26 cellular contexts compared by ENCODE assay signal in the genomic region with DNA sequence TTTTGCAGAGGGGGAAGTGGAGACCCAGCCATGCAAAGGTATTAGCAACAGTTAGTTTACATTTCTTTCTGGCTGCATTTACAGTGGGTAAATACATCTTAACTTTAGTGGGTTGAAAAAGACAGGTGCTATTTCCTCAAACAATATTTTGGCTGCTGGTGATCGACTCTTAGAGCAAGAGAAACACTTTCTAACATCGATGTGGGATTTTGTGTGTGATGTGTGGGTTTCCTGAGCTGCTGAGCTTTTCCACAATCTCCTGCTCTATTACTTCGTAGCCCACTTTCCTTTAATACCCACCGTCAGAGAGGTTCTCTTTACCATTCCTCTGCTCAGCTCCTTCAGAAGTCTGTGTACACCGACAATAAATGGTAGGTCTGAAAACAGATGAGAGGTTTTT.
DNase-seq lines count a peak whose midpoint lies in the region; ATAC-seq and TF ChIP-seq lines count a peak whose summit lies in the region.
"Had no signal": no experiment of that assay in that cellular context is flagged by ENCODE, and none has a peak within 500 bp of the region (broad histone marks: within the 10 kb centered on the region; RNA-seq: fewer than 3 reads in every experiment).

No MANE protein-coding gene starts in this region.

- H3K9me3 Mint-ChIP-seq in stimulated activated naive CD8-positive, alpha-beta T cell treated with anti-CD3 and anti-CD28 coated beads, Interleukin-15, Interleukin-2, amounts not matched to agents 100 ng/mL and 50 ng/mL, for 24 hours = peaks cover 3% of the 10 kb centered on the region
- no peaks in the 10 kb centered on the region for H3K9me3 Mint-ChIP-seq in HFFc6

- peaks cover 75% of the 10 kb centered on the region for H3K4me1 Mint-ChIP-seq in stimulated activated naive CD8-positive, alpha-beta T cell treated with anti-CD3 and anti-CD28 coated beads, Interleukin-15, Interleukin-2, amounts not matched to agents 100 ng/mL and 50 ng/mL, for 24 hours (ENCODE audit: low read depth)
- H3K4me1 Mint-ChIP-seq in HFFc6 (ENCODE audit: low read depth) = peaks cover 36% of the 10 kb centered on the region

- peak overlapping the region; percentile 31 for H3K27ac Mint-ChIP-seq in stimulated activated naive CD8-positive, alpha-beta T cell treated with anti-CD3 and anti-CD28 coated beads, Interleukin-15, Interleukin-2, amounts not matched to agents 100 ng/mL and 50 ng/mL, for 24 hours
- H3K27ac Mint-ChIP-seq in HFFc6 = no peak overlapping the region
- H3K27ac Mint-ChIP-seq: progenitor cell of endocrine pancreas, WTC11 had no signal

- H3K36me3 Mint-ChIP-seq in stimulated activated naive CD8-positive, alpha-beta T cell treated with anti-CD3 and anti-CD28 coated beads, Interleukin-15, Interleukin-2, amounts not matched to agents 100 ng/mL and 50 ng/mL, for 24 hours (ENCODE audit: low read depth) = no peaks in the 10 kb centered on the region
- no peaks in the 10 kb centered on the region; the same call in 1 of the 2 replicates for H3K36me3 Mint-ChIP-seq in HFFc6 (ENCODE audit: low read depth)
- H3K36me3 Mint-ChIP-seq: WTC11 had no signal

- H3K27me3 Mint-ChIP-seq in stimulated activated naive CD8-positive, alpha-beta T cell treated with anti-CD3 and anti-CD28 coated beads, Interleukin-15, Interleukin-2, amounts not matched to agents 100 ng/mL and 50 ng/mL, for 24 hours = no peaks in the 10 kb centered on the region
- H3K27me3 Mint-ChIP-seq in HFFc6 (ENCODE audit: insufficient read depth) = peaks cover 4% of the 10 kb centered on the region
- H3K27me3 Mint-ChIP-seq: progenitor cell of endocrine pancreas had no signal

- TF ChIP-seq CTCF in HFFc6 (IDR thresholded peaks at IDR 0.05) = no peak

- no peak for ATAC-seq in stimulated activated naive CD8-positive, alpha-beta T cell treated with anti-CD3 and anti-CD28 coated beads, Interleukin-15, Interleukin-2, amounts not matched to agents 100 U/mL and 50 U/mL, for 24 hours
- ATAC-seq: gastrocnemius medialis, left cardiac atrium, right lobe of liver, WTC11 had no signal

- no peak for DNase-seq in stimulated activated naive CD8-positive, alpha-beta T cell treated with anti-CD3 and anti-CD28 coated beads, Interleukin-15, Interleukin-2, amounts not matched to agents 100 U/mL and 50 U/mL, for 24 hours
- DNase-seq in NAMALWA (ENCODE audit: low spot score) (peak; percentile 17), HFFc6 (no peak), NOMO-1 treated with dmso at 0.1 percent for 144 hours (lab: John Stamatoyannopoulos, UW; ENCODE audit: unreplicated experiment) (no peak), medulla oblongata (ENCODE audit: extremely low spot score) (no peak)
- peak; percentile 22 for DNase-seq in central memory CD4-positive, alpha-beta T cell
- DNase-seq: activated CD4-positive, alpha-beta T cell treated with anti-CD3 and anti-CD28 coated beads, Interleukin-2, amount 50 U/mL, for 48 hours; caudate nucleus; dermis blood vessel endothelial cell; DMS53; gastrocnemius medialis; GDM1; GOT3; left cardiac atrium; mammary epithelial cell; NCI-H1048; NCI-H1694 treated with DMSO at 0.1 percent for 48 hours; NCI-H526; right lobe of liver; SIG-M5; stimulated activated CD4-positive, alpha-beta T cell treated with anti-CD3 and anti-CD28 coated beads, Interleukin-2, amount 100 ng/mL, for 48 hours; SW 1271; uterus had no signal

- peak overlapping the region; percentile 20 for H3K4me3 Mint-ChIP-seq in stimulated activated naive CD8-positive, alpha-beta T cell treated with anti-CD3 and anti-CD28 coated beads, Interleukin-15, Interleukin-2, amounts not matched to agents 100 ng/mL and 50 ng/mL, for 24 hours
- no peak overlapping the region for H3K4me3 Mint-ChIP-seq in HFFc6
- H3K4me3 Mint-ChIP-seq: WTC11 had no signal

Comparison
In these comparisons a context has a peak if more than half of its experiments do, and no peak if none do; other contexts are left out.
1. DNase-seq: peak in NAMALWA (single experiment) and central memory CD4-positive, alpha-beta T cell (single experiment); none in stimulated activated naive CD8-positive, alpha-beta T cell treated with anti-CD3 and anti-CD28 coated beads, Interleukin-15, Interleukin-2, amounts not matched to agents 100 U/mL and 50 U/mL, for 24 hours (single experiment), HFFc6 (single experiment), NOMO-1 treated with dmso at 0.1 percent for 144 hours (single experiment) and medulla oblongata (single experiment).